In genomic region chr4:76744253-76744921, GRCh38 we compare ENCODE assay signal across 15 cellular contexts.
DNase-seq lines count a peak whose midpoint lies in the region; ATAC-seq and TF ChIP-seq lines count a peak whose summit lies in the region.
"Had no signal": no experiment of that assay in that cellular context is flagged by ENCODE, and none has a peak within 500 bp of the region (broad histone marks: within the 10 kb centered on the region; RNA-seq: fewer than 3 reads in every experiment).

No MANE protein-coding gene starts in this region.

- H3K27me3 ChIP-seq in SJCRH30, result no peaks in the 10 kb centered on the region
- no peaks in the 10 kb centered on the region for H3K27me3 ChIP-seq in esophagus squamous epithelium
- H3K27me3 ChIP-seq: BLaER1, suprapubic skin had no signal

- peak overlapping the region; percentile 57 for H3K27ac ChIP-seq in SJCRH30
- H3K27ac ChIP-seq in esophagus squamous epithelium, result peak overlapping the region in 3 of 4 donors; percentile 61 to 88 (median 63)
- H3K27ac ChIP-seq: BLaER1, SK-N-MC, suprapubic skin had no signal

- H3K36me3 Mint-ChIP-seq in osteocyte (ENCODE audit: unreplicated experiment), result peaks cover 3% of the 10 kb centered on the region
- H3K36me3 Mint-ChIP-seq: activated naive CD8-positive, alpha-beta T cell treated with anti-CD3 and anti-CD28 coated beads for 36 hours had no signal

- peaks cover 29% of the 10 kb centered on the region for H3K4me1 ChIP-seq in SJCRH30
- peaks cover 0 to 3% (median 0%) of the 10 kb centered on the region in 3 donors for H3K4me1 ChIP-seq in esophagus squamous epithelium
- H3K4me1 ChIP-seq: suprapubic skin had no signal

- no peak overlapping the region for H3K4me3 Mint-ChIP-seq in osteocyte (ENCODE audit: unreplicated experiment)
- H3K4me3 Mint-ChIP-seq: activated naive CD8-positive, alpha-beta T cell treated with anti-CD3 and anti-CD28 coated beads for 36 hours had no signal

- TF ChIP-seq CTCF in esophagus squamous epithelium (IDR thresholded peaks at IDR 0.05) (no peak), osteocyte (IDR thresholded peaks at IDR 0.05) (no peak)

- no peak for TF ChIP-seq POLR2A in esophagus squamous epithelium (IDR thresholded peaks at IDR 0.05)

- H3K9me3 Mint-ChIP-seq in osteocyte (ENCODE audit: unreplicated experiment), result no peaks in the 10 kb centered on the region
- H3K9me3 Mint-ChIP-seq: activated naive CD8-positive, alpha-beta T cell treated with anti-CD3 and anti-CD28 coated beads for 36 hours had no signal

- no peak overlapping the region for H3K4me3 ChIP-seq in SJCRH30
- H3K4me3 ChIP-seq in esophagus squamous epithelium, result peak overlapping the region in 1 of 4 donors; percentile 40
- H3K4me3 ChIP-seq: BLaER1, GM12878, SK-N-MC, suprapubic skin had no signal

- H3K27me3 Mint-ChIP-seq in osteocyte (ENCODE audit: unreplicated experiment), result no peaks in the 10 kb centered on the region

- ATAC-seq in GM19328 (IDR thresholded peaks at IDR 0.05; ENCODE audit: unreplicated experiment) (no peak), HG03175 (IDR thresholded peaks at IDR 0.05; ENCODE audit: unreplicated experiment) (no peak)
- ATAC-seq: GM12878 had no signal

- DNase-seq in AG20443 (ENCODE audit: low spot score) (peak; percentile 49), SJCRH30 (peak in 1 of 2 experiments; percentile 53), esophagus squamous epithelium (lab: John Stamatoyannopoulos, UW) (no peak), osteocyte (ENCODE audit: extremely low spot score, unreplicated experiment) (no peak), hippocampal formation (lab: John Stamatoyannopoulos, UW) (no peak), NCI-H345 (lab: John Stamatoyannopoulos, UW) (no peak)
- DNase-seq: activated naive CD8-positive, alpha-beta T cell treated with anti-CD3 and anti-CD28 coated beads for 36 hours; DMS79 treated with DMSO at 0.1 percent for 48 hours; mammary epithelial cell had no signal

- H3K36me3 ChIP-seq in SJCRH30 (peaks cover 15% of the 10 kb centered on the region), esophagus squamous epithelium (peaks cover 0 to 31% (median 0%) of the 10 kb centered on the region in 3 donors)
- H3K36me3 ChIP-seq: suprapubic skin had no signal

- peaks cover 28% of the 10 kb centered on the region for H3K4me1 Mint-ChIP-seq in osteocyte (ENCODE audit: unreplicated experiment)
- H3K4me1 Mint-ChIP-seq: activated naive CD8-positive, alpha-beta T cell treated with anti-CD3 and anti-CD28 coated beads for 36 hours had no signal

- 75% methylated on average over 1 of the region's 1 CpG for WGBS in esophagus squamous epithelium, 2 donors

- intact Hi-C loops in esophagus squamous epithelium (cut with DNase I), result no loop called here

- H3K9me3 ChIP-seq in SJCRH30 (replicated peaks) (no peaks in the 10 kb centered on the region), esophagus squamous epithelium (no peaks in the 10 kb centered on the region)
- H3K9me3 ChIP-seq: suprapubic skin had no signal

- H3K27ac Mint-ChIP-seq in osteocyte (ENCODE audit: unreplicated experiment), result peak overlapping the region; percentile 15
- H3K27ac Mint-ChIP-seq: activated naive CD8-positive, alpha-beta T cell treated with anti-CD3 and anti-CD28 coated beads for 36 hours had no signal
